ENCODE assay signal across 9 cellular contexts in genomic region chr5:63125862-63126261, GRCh38.
DNase-seq lines count a peak whose midpoint lies in the region; ATAC-seq and TF ChIP-seq lines count a peak whose summit lies in the region.
"Had no signal": no experiment of that assay in that cellular context is flagged by ENCODE, and none has a peak within 500 bp of the region (broad histone marks: within the 10 kb centered on the region; RNA-seq: fewer than 3 reads in every experiment).

No MANE protein-coding gene starts in this region.

- no peaks in the 10 kb centered on the region for H3K27me3 Mint-ChIP-seq in Caco-2 (ENCODE audit: insufficient read depth, unreplicated experiment)

- BruUV-seq in Caco-2 (replicated peaks; lab: Mats Ljungman, UMichigan) (no TSS peak), PC-9 (replicated peaks; lab: Mats Ljungman, UMichigan) (no TSS peak)

- no peaks in the 10 kb centered on the region for H3K9me2 ChIP-seq in PC-9 (ENCODE audit: insufficient read depth)

- TF ChIP-seq CTCF in Caco-2 (IDR thresholded peaks at IDR 0.05; ENCODE audit: insufficient read depth in 1 of 2, low read depth in 1 of 2, low read length in 1 of 2, severe bottlenecking in 1 of 2, unreplicated experiment in 1 of 2) = peak; percentile 63
- TF ChIP-seq CTCF in PC-9 (conservative IDR thresholded peaks at IDR 0.05) = peak; percentile 49; the same call in 1 of the 2 replicates
- TF ChIP-seq CTCF in fibroblast of villous mesenchyme (IDR thresholded peaks at IDR 0.05; ENCODE audit: insufficient read depth, low read depth, low read length) = peak; percentile 57
- peak; percentile 46 for TF ChIP-seq CTCF in upper lobe of right lung (IDR thresholded peaks at IDR 0.05)

- no peaks in the 10 kb centered on the region for H4K20me1 ChIP-seq in PC-9 (ENCODE audit: insufficient read depth)

- no peak overlapping the region for H3K4me3 Mint-ChIP-seq in Caco-2 (ENCODE audit: unreplicated experiment)

- H3K27me3 ChIP-seq in Caco-2 (replicated peaks; ENCODE audit: control insufficient read depth, insufficient read depth, low read length) = no peaks in the 10 kb centered on the region
- no peaks in the 10 kb centered on the region for H3K27me3 ChIP-seq in PC-9 (ENCODE audit: insufficient read depth, low read depth)
- H3K27me3 ChIP-seq in upper lobe of right lung = no peaks in the 10 kb centered on the region

- H3K4me1 ChIP-seq in Caco-2 (no peaks in the 10 kb centered on the region), PC-9 (replicated peaks; ENCODE audit: insufficient read depth) (no peaks in the 10 kb centered on the region), upper lobe of right lung (no peaks in the 10 kb centered on the region)

- H3K9me3 Mint-ChIP-seq in Caco-2 (ENCODE audit: unreplicated experiment) = peaks cover 10% of the 10 kb centered on the region

- H3K4me1 Mint-ChIP-seq in Caco-2 (ENCODE audit: low read depth, unreplicated experiment) = peaks cover 7% of the 10 kb centered on the region

- H3K9me3 ChIP-seq in Caco-2 (peaks cover 7% of the 10 kb centered on the region; the same call in 1 of the 2 replicates), PC-9 (ENCODE audit: insufficient read depth, low read depth) (no peaks in the 10 kb centered on the region), upper lobe of right lung (no peaks in the 10 kb centered on the region)

- DNase-seq in Caco-2 = peak; percentile 26 to 31
- DNase-seq in PC-9 = no peak
- DNase-seq in fibroblast of villous mesenchyme (ENCODE audit: low read depth) = peak; percentile 37
- DNase-seq in upper lobe of right lung = no peak
- no peak for DNase-seq in NCI-H1436 (lab: John Stamatoyannopoulos, UW)
- no peak for DNase-seq in NCI-H187 treated with DMSO at 0.1 percent for 48 hours (lab: John Stamatoyannopoulos, UW)

- CTCF ChIA-PET in Caco-2 (lab: Charles Lee) = interaction anchor here (0.6 to 1.0 kb wide), 2 partner anchors 22 to 276 kb away, joined by 3 to 5 read pairs; no protein-coding TSS in a partner anchor
- CTCF ChIA-PET in PC-9 (lab: Charles Lee) = no interaction called here

- POLR2A ChIA-PET in Caco-2 (lab: Charles Lee) (interaction anchor here (0.6 kb wide), 1 partner anchor 722 kb away, joined by 4 read pairs; the partner anchor contains the start of gene DIMT1), PC-9 (lab: Charles Lee; ENCODE audit: unreplicated experiment) (interaction anchor here (0.7 kb wide), 1 partner anchor 12 kb away, joined by 8 read pairs; no protein-coding TSS in a partner anchor)

- no peak overlapping the region for H3K27ac Mint-ChIP-seq in Caco-2 (ENCODE audit: unreplicated experiment)

- H3K36me3 Mint-ChIP-seq in Caco-2 (ENCODE audit: insufficient read depth, unreplicated experiment) = no peaks in the 10 kb centered on the region

- H3K4me3 ChIP-seq in Caco-2 (ENCODE audit: low read depth, low read length) = no peak overlapping the region
- H3K4me3 ChIP-seq in PC-9 = no peak overlapping the region
- H3K4me3 ChIP-seq in fibroblast of villous mesenchyme (ENCODE audit: low read depth, low read length) = no peak overlapping the region
- H3K4me3 ChIP-seq in upper lobe of right lung = no peak overlapping the region
- H3K4me3 ChIP-seq: SK-N-MC had no signal

- no peak overlapping the region for H2AFZ ChIP-seq in PC-9

- ATAC-seq in GM19025 (IDR thresholded peaks at IDR 0.05; ENCODE audit: low read depth, unreplicated experiment) (peak; percentile 77), HG03108 (IDR thresholded peaks at IDR 0.05; ENCODE audit: unreplicated experiment) (peak; percentile 63), upper lobe of right lung (peak; percentile 55)

- intact Hi-C loops in Caco-2 (cut with micrococcal nuclease; ENCODE audit: unreplicated experiment) (loop anchor here (2.0 to 10.0 kb wide), 4 partner anchors 71 to 275 kb away; no protein-coding TSS in a partner anchor), PC-9 (cut with micrococcal nuclease; ENCODE audit: unreplicated experiment) (no loop called here), upper lobe of right lung (cut with DNase I) (no loop called here)

- H3K27ac ChIP-seq in PC-9 = no peak overlapping the region
- no peak overlapping the region for H3K27ac ChIP-seq in upper lobe of right lung
- H3K27ac ChIP-seq: SK-N-MC had no signal

- no peaks in the 10 kb centered on the region for H3F3A ChIP-seq in PC-9 (ENCODE audit: insufficient read depth, low read depth)

- H3K4me2 ChIP-seq in PC-9 = no peak overlapping the region

- H3K36me3 ChIP-seq in Caco-2 (ENCODE audit: control insufficient read depth, insufficient read depth, low read length) (no peaks in the 10 kb centered on the region), PC-9 (ENCODE audit: low read depth) (no peaks in the 10 kb centered on the region), upper lobe of right lung (no peaks in the 10 kb centered on the region)

- no peaks in the 10 kb centered on the region for H3K79me2 ChIP-seq in PC-9 (ENCODE audit: low read depth)

Comparison
In these comparisons a context has a peak if more than half of its experiments do, and no peak if none do; other contexts are left out.
1. DNase-seq: peak in Caco-2 (2 of 2) and fibroblast of villous mesenchyme (single experiment); none in PC-9 (0 of 2), upper lobe of right lung (single experiment), NCI-H1436 (single experiment) and NCI-H187 treated with DMSO at 0.1 percent for 48 hours (single experiment).
2. Peak in every context shown above with its lines, with median percentiles within 50 percentile points of each other: CTCF ChIP-seq and ATAC-seq.